16 cellular contexts compared by ENCODE assay signal in genomic region chr10:31829776-31830175, GRCh38.
DNase-seq lines count a peak whose midpoint lies in the region; ATAC-seq, FAIRE-seq and TF ChIP-seq lines count a peak whose summit lies in the region.
"Had no signal": no experiment of that assay in that cellular context is flagged by ENCODE, and none has a peak within 500 bp of the region (broad histone marks: within the 10 kb centered on the region; RNA-seq: fewer than 3 reads in every experiment).

No MANE protein-coding gene starts in this region.

- 98 to 99% methylated on average over 1 of the region's 1 CpG for WGBS in pancreas, 2 donors

- no peaks in the 10 kb centered on the region for H3K9me3 ChIP-seq in adipocyte (ENCODE audit: control insufficient read depth, low read length)
- H3K9me3 ChIP-seq in pancreas = no peaks in the 10 kb centered on the region
- H3K9me3 ChIP-seq in BE2C = no peaks in the 10 kb centered on the region

- TF ChIP-seq POLR2A in H54 (IDR thresholded peaks at IDR 0.05; ENCODE audit: low read depth, low read length) = no peak

- H3K4me3 ChIP-seq in adipocyte (ENCODE audit: low read length) (no peak overlapping the region), fibroblast of villous mesenchyme (ENCODE audit: low read depth, low read length) (no peak overlapping the region), pancreas (no peak overlapping the region), BE2C (ENCODE audit: low read depth, low read length) (no peak overlapping the region)

- peaks cover 14% of the 10 kb centered on the region for H3K4me1 ChIP-seq in adipocyte (ENCODE audit: control insufficient read depth, insufficient read depth, low read length)
- peaks cover 0 to 2% (median 0%) of the 10 kb centered on the region in 3 donors for H3K4me1 ChIP-seq in pancreas
- H3K4me1 ChIP-seq in BE2C = peaks cover 12% of the 10 kb centered on the region; the same call in 1 of the 2 replicates

- TF ChIP-seq CTCF in fibroblast of villous mesenchyme (IDR thresholded peaks at IDR 0.05; ENCODE audit: insufficient read depth, low read depth, low read length) (no peak), pancreas (IDR thresholded peaks at IDR 0.05) (no peak), BE2C (IDR thresholded peaks at IDR 0.05; ENCODE audit: low read depth, low read length) (no peak)

- peak; percentile 61 for FAIRE-seq in H54 (lab: Jason Lieb, UNC)
- peak; percentile 81 for FAIRE-seq in pancreas (lab: Jason Lieb, UNC)
- FAIRE-seq: GM18507 had no signal

- no peak for DNase-seq in H54 (ENCODE audit: insufficient read length, low spot score)
- DNase-seq in adipocyte (ENCODE audit: low read depth) = peak; percentile 70
- peak; percentile 26 for DNase-seq in fibroblast of villous mesenchyme (ENCODE audit: low read depth)
- DNase-seq in pancreas = no peak
- DNase-seq in BE2C = no peak
- no peak for DNase-seq in activated CD4-positive, alpha-beta T cell treated with anti-CD3 and anti-CD28 coated beads, Interleukin-2, amount 50 U/mL, for 48 hours
- no peak for DNase-seq in cerebellum (ENCODE audit: low spot score)
- DNase-seq: C1 segment of cervical spinal cord; Calu3; CD4-positive, alpha-beta T cell; DMS 273 treated with DMSO at 0.1 percent for 48 hours; KBM-7 had no signal

- intact Hi-C loops in pancreas (cut with DNase I) = no loop called here

- no peak overlapping the region for H3K27ac ChIP-seq in pancreas
- H3K27ac ChIP-seq: HL-60 had no signal

- ATAC-seq in pancreas = no peak
- no peak for ATAC-seq in GM21576 (IDR thresholded peaks at IDR 0.05; ENCODE audit: unreplicated experiment)
- ATAC-seq: HCT116 had no signal

- no peaks in the 10 kb centered on the region for H3K27me3 ChIP-seq in adipocyte (replicated peaks; ENCODE audit: control insufficient read depth, insufficient read depth, low read length)
- H3K27me3 ChIP-seq in pancreas = no peaks in the 10 kb centered on the region
- H3K27me3 ChIP-seq in BE2C = no peaks in the 10 kb centered on the region

- peaks cover 1% of the 10 kb centered on the region for H3K36me3 ChIP-seq in adipocyte (ENCODE audit: control insufficient read depth, insufficient read depth, low read length, severe bottlenecking)
- no peaks in the 10 kb centered on the region for H3K36me3 ChIP-seq in pancreas
- H3K36me3 ChIP-seq in BE2C = no peaks in the 10 kb centered on the region

- no peak overlapping the region for H3K9ac ChIP-seq in adipocyte (ENCODE audit: low read length)

Comparison
In these comparisons a context has a peak if more than half of its experiments do, and no peak if none do; other contexts are left out.
1. DNase-seq: peak in adipocyte (single experiment) and fibroblast of villous mesenchyme (single experiment); none in H54 (single experiment), pancreas (0 of 6), BE2C (single experiment), activated CD4-positive, alpha-beta T cell treated with anti-CD3 and anti-CD28 coated beads, Interleukin-2, amount 50 U/mL, for 48 hours (0 of 2) and cerebellum (single experiment).